In the genomic region with DNA sequence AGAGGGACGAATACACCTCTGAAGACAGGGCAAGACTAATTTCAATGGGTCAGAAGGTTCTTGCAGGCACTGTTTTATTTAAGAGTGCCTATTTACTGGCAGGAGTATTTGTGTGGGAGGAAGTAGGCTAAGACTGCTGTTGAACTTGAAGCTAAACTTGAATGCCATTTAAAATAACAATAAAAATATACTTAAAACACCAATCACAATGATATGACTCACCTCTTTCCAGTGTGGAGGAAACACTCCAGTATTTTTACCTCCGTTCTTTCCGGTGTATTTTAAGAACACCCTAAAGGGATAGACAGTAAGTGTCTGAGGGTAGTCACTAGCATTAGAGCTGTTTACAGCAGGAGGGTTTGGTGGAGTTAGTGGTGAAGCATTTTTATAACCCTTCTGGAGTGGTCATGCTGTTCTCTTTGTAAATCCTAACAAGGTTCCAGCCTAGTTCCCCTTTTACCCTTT, we compare ENCODE assay signal across 12 cellular contexts. TPM values are rescaled to one million over a fixed set of nuclear protein-coding genes. Genes with fewer than 3 reads are reported as not detected.
DNase-seq lines count a peak whose midpoint lies in the region; ATAC-seq and TF ChIP-seq lines count a peak whose summit lies in the region.
"Had no signal": no experiment of that assay in that cellular context is flagged by ENCODE, and none has a peak within 500 bp of the region (broad histone marks: within the 10 kb centered on the region; RNA-seq: fewer than 3 reads in every experiment).

No MANE protein-coding gene starts in this region.

- H3K27me3 ChIP-seq in MG63, result no peaks in the 10 kb centered on the region
- peaks cover 16 to 99% (median 27%) of the 10 kb centered on the region in 4 donors for H3K27me3 ChIP-seq in esophagus squamous epithelium

- peak overlapping the region in 3 of 4 donors; percentile 50 to 68 (median 67) for H3K27ac ChIP-seq in esophagus squamous epithelium

- H3K9me3 ChIP-seq in MG63 (no peaks in the 10 kb centered on the region), esophagus squamous epithelium (no peaks in the 10 kb centered on the region)

- in situ Hi-C loops in Caki2 (cut with HindIII; ENCODE audit: low pct_unique_long_range_greater_than_20kb, low sequenced_read_pairs), result no loop called here

- H3K4me1 Mint-ChIP-seq in progenitor cell of endocrine pancreas (ENCODE audit: low read depth), result peaks cover 8% of the 10 kb centered on the region
- H3K4me1 Mint-ChIP-seq: natural killer cell had no signal

- no peaks in the 10 kb centered on the region for H3K36me3 Mint-ChIP-seq in progenitor cell of endocrine pancreas (ENCODE audit: insufficient read depth)
- H3K36me3 Mint-ChIP-seq: CD8-positive, alpha-beta T cell had no signal

- no peak for ATAC-seq in HG03460 (IDR thresholded peaks at IDR 0.05; ENCODE audit: unreplicated experiment)
- ATAC-seq: CD8-positive, alpha-beta T cell; natural killer cell had no signal

- intact Hi-C loops in esophagus squamous epithelium (cut with DNase I), result no loop called here
- intact Hi-C loops in lower leg skin (cut with DNase I; ENCODE audit: low total_unique reads), result no loop called here

- H3K36me3 ChIP-seq in MG63 (no peaks in the 10 kb centered on the region), esophagus squamous epithelium (no peaks in the 10 kb centered on the region)

- H3K4me3 ChIP-seq in MG63 (peak overlapping the region; percentile 43), esophagus squamous epithelium (peak overlapping the region; percentile 23 to 60 (median 33)), lower leg skin (ENCODE audit: low read depth, poor library complexity, severe bottlenecking) (no peak overlapping the region)

- 13 to 22% methylated on average over 3 of the region's 3 CpGs for WGBS in esophagus squamous epithelium, 2 donors
- WGBS in lower leg skin, 2 donors, result 22 to 29% methylated on average over 3 of the region's 3 CpGs

- H3K4me1 ChIP-seq in esophagus squamous epithelium, result peaks cover 3 to 24% (median 7%) of the 10 kb centered on the region in 3 donors

- no peaks in the 10 kb centered on the region for H3K9me3 Mint-ChIP-seq in progenitor cell of endocrine pancreas (ENCODE audit: low read depth)
- H3K9me3 Mint-ChIP-seq: CD8-positive, alpha-beta T cell; natural killer cell; T-helper 1 cell treated with Interleukin-12 subunit alpha and Interleukin-12 subunit beta and Interleukin-4 antibody, amounts not matched to agents 30 μg/mL and 1 μg/mL, for 36 hours had no signal

- TF ChIP-seq POLR2A in esophagus squamous epithelium (IDR thresholded peaks at IDR 0.05) (no peak), lower leg skin (IDR thresholded peaks at IDR 0.05) (no peak)

- TF ChIP-seq CTCF in esophagus squamous epithelium (IDR thresholded peaks at IDR 0.05) (no peak), progenitor cell of endocrine pancreas (IDR thresholded peaks at IDR 0.05; ENCODE audit: unreplicated experiment) (no peak), lower leg skin (IDR thresholded peaks at IDR 0.05) (no peak)

- peak overlapping the region; percentile 7 for H3K4me3 Mint-ChIP-seq in progenitor cell of endocrine pancreas (ENCODE audit: low read depth)
- H3K4me3 Mint-ChIP-seq: CD8-positive, alpha-beta T cell; natural killer cell had no signal

- H3K27ac Mint-ChIP-seq in progenitor cell of endocrine pancreas, result no peak overlapping the region
- H3K27ac Mint-ChIP-seq: CD8-positive, alpha-beta T cell; natural killer cell; T-helper 1 cell treated with Interleukin-12 subunit alpha and Interleukin-12 subunit beta and Interleukin-4 antibody, amounts not matched to agents 30 μg/mL and 1 μg/mL, for 36 hours had no signal

- H3K27me3 Mint-ChIP-seq in progenitor cell of endocrine pancreas, result peaks cover 96% of the 10 kb centered on the region

- peak; percentile 31 for DNase-seq in Caki2 (ENCODE audit: low read depth)
- no peak for DNase-seq in MG63
- no peak for DNase-seq in esophagus squamous epithelium (lab: John Stamatoyannopoulos, UW)
- no peak for DNase-seq in progenitor cell of endocrine pancreas (ENCODE audit: low spot score, unreplicated experiment)
- no peak for DNase-seq in lower leg skin (ENCODE audit: low spot score in 2 of 2)
- DNase-seq in stimulated activated naive CD4-positive, alpha-beta T cell treated with Interleukin-2 at 50 U/mL for 16 hours (lab: John Stamatoyannopoulos, UW), result no peak
- DNase-seq in SIG-M5 treated with dmso at 0.1 percent for 504 hours (lab: John Stamatoyannopoulos, UW; ENCODE audit: unreplicated experiment), result no peak
- DNase-seq: CD8-positive, alpha-beta T cell; natural killer cell; NCI-H2081 treated with DMSO at 0.1 percent for 48 hours had no signal

RNA-seq across cellular contexts. Expression of a gene that starts 9.6 kb away (rescaled TPM):
- total RNA-seq in Caki2 (2014; rRNA removed; shearing (Covaris generic); ENCODE audit: low replicate concordance), result 2.4 TPM in 1 of 2 replicates, not detected in the other
- 0.20 TPM in 1 of 2 replicates, not detected in the other for total RNA-seq in MG63 (2014; rRNA removed; shearing (Covaris generic); ENCODE audit: low replicate concordance)
- under 1 TPM in 1 of 4 donors, not detected in 3; 0.19 TPM for total RNA-seq in esophagus squamous epithelium
- 0.16 TPM in 1 of 2 replicates, not detected in the other for total RNA-seq in progenitor cell of endocrine pancreas
- under 1 TPM in 3 of 4 donors, not detected in 1; 0.23 to 0.55 (median 0.27) TPM for total RNA-seq in lower leg skin
- total RNA-seq: CD8-positive, alpha-beta T cell had no signal

RNA-seq across cellular contexts. Expression of a gene that starts 21.7 kb away (rescaled TPM):
- 4.8 and 7.5 TPM in 2 replicates for total RNA-seq in Caki2 (2014; rRNA removed; shearing (Covaris generic); ENCODE audit: low replicate concordance)
- 0.32 and 1.5 TPM in 2 replicates for total RNA-seq in MG63 (2014; rRNA removed; shearing (Covaris generic); ENCODE audit: low replicate concordance)
- total RNA-seq in esophagus squamous epithelium (1 to 10 TPM in 2 of 4 donors, under 1 TPM in 1, not detected in 1; 0.40 to 2.9 (median 1.5) TPM), progenitor cell of endocrine pancreas (not detected in 2 replicates), lower leg skin (1 to 10 TPM in 2 of 4 donors, under 1 TPM in 1, not detected in 1; 0.56 to 3.1 (median 1.7) TPM)
- total RNA-seq: CD8-positive, alpha-beta T cell; natural killer cell had no signal

RNA-seq across cellular contexts. Expression of a gene that starts 27.5 kb away (rescaled TPM):
- 0.17 TPM in 1 of 2 replicates, not detected in the other for total RNA-seq in Caki2 (2014; rRNA removed; shearing (Covaris generic); ENCODE audit: low replicate concordance)
- 0.26 TPM in 1 of 2 replicates, not detected in the other for total RNA-seq in MG63 (2014; rRNA removed; shearing (Covaris generic); ENCODE audit: low replicate concordance)
- total RNA-seq in esophagus squamous epithelium, result 1 to 10 TPM in 1 of 4 donors, under 1 TPM in 1, not detected in 2; 0.31 to 2.5 TPM
- not detected in 2 replicates for total RNA-seq in progenitor cell of endocrine pancreas
- 1 to 10 TPM in 2 of 4 donors, not detected in 2; 2.2 to 2.6 TPM for total RNA-seq in lower leg skin
- total RNA-seq: CD8-positive, alpha-beta T cell; natural killer cell had no signal

RNA-seq across cellular contexts. Expression of a gene that starts 49.3 kb away (rescaled TPM):
- 20.0 and 22.0 TPM in 2 replicates for total RNA-seq in Caki2 (2014; rRNA removed; shearing (Covaris generic); ENCODE audit: low replicate concordance)
- 13.4 and 15.5 TPM in 2 replicates for total RNA-seq in MG63 (2014; rRNA removed; shearing (Covaris generic); ENCODE audit: low replicate concordance)
- total RNA-seq in esophagus squamous epithelium, result 1 to 10 TPM in 3 of 4 donors, not detected in 1; 1.2 to 4.6 (median 1.2) TPM
- total RNA-seq in progenitor cell of endocrine pancreas, result not detected in 2 replicates
- 1 to 10 TPM; 2.4 to 8.9 (median 6.0) TPM for total RNA-seq in lower leg skin
- total RNA-seq: CD8-positive, alpha-beta T cell; natural killer cell had no signal

RNA-seq across cellular contexts. Expression of a gene that starts 56.3 kb away (rescaled TPM):
- 9.5 and 13.4 TPM in 2 replicates for total RNA-seq in Caki2 (2014; rRNA removed; shearing (Covaris generic); ENCODE audit: low replicate concordance)
- 0.16 and 2.3 TPM in 2 replicates for total RNA-seq in MG63 (2014; rRNA removed; shearing (Covaris generic); ENCODE audit: low replicate concordance)
- total RNA-seq in esophagus squamous epithelium (1 to 10 TPM in 1 of 4 donors, under 1 TPM in 1, not detected in 2; 0.61 to 3.4 TPM), progenitor cell of endocrine pancreas (not detected in 2 replicates), lower leg skin (1 to 10 TPM in 3 of 4 donors, under 1 TPM in 1; 0.89 to 5.3 (median 2.1) TPM)
- total RNA-seq: CD8-positive, alpha-beta T cell; natural killer cell had no signal
